Comparison of ENCODE assay signal across 1 cellular context in the genomic region with DNA sequence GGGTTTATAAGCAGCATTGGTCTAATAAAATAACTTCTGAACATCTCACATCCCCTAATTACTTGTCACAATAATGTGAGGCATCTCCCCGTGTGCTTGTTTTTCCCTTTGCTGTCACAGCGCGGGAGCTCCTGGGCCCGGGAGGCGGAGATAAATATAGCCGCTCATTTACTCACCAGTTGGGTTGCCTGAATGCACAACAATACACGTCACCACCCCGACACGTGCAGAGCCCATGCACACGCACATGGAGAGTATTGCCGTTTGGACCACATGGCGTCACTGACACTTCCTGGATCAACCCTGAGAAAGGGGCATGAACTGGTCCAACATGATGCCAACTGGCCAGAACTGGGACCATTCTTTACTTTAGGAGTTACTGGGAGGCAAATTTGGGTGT.
TF ChIP-seq lines count a peak whose summit lies in the region.

No MANE protein-coding gene starts in this region.

TF ChIP-seq in A549, 52 proteins besides CTCF, POLR2A, EP300 and RAD21 (continued from another document):
- TF ChIP-seq, protein P1, sequence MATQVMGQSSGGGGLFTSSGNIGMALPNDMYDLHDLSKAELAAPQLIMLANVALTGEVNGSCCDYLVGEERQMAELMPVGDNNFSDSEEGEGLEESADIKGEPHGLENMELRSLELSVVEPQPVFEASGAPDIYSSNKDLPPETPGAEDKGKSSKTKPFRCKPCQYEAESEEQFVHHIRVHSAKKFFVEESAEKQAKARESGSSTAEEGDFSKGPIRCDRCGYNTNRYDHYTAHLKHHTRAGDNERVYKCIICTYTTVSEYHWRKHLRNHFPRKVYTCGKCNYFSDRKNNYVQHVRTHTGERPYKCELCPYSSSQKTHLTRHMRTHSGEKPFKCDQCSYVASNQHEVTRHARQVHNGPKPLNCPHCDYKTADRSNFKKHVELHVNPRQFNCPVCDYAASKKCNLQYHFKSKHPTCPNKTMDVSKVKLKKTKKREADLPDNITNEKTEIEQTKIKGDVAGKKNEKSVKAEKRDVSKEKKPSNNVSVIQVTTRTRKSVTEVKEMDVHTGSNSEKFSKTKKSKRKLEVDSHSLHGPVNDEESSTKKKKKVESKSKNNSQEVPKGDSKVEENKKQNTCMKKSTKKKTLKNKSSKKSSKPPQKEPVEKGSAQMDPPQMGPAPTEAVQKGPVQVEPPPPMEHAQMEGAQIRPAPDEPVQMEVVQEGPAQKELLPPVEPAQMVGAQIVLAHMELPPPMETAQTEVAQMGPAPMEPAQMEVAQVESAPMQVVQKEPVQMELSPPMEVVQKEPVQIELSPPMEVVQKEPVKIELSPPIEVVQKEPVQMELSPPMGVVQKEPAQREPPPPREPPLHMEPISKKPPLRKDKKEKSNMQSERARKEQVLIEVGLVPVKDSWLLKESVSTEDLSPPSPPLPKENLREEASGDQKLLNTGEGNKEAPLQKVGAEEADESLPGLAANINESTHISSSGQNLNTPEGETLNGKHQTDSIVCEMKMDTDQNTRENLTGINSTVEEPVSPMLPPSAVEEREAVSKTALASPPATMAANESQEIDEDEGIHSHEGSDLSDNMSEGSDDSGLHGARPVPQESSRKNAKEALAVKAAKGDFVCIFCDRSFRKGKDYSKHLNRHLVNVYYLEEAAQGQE (IDR thresholded peaks at IDR 0.05): no peak
- TF ChIP-seq RNF2 (IDR thresholded peaks at IDR 0.05; ENCODE audit: borderline replicate concordance, low read depth): no peak
- TF ChIP-seq, protein P2, sequence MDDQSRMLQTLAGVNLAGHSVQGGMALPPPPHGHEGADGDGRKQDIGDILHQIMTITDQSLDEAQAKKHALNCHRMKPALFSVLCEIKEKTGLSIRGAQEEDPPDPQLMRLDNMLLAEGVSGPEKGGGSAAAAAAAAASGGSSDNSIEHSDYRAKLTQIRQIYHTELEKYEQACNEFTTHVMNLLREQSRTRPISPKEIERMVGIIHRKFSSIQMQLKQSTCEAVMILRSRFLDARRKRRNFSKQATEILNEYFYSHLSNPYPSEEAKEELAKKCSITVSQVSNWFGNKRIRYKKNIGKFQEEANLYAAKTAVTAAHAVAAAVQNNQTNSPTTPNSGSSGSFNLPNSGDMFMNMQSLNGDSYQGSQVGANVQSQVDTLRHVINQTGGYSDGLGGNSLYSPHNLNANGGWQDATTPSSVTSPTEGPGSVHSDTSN (IDR thresholded peaks at IDR 0.05): no peak
- no peak for TF ChIP-seq USF2 (IDR thresholded peaks at IDR 0.05)
- TF ChIP-seq SMC3 (IDR thresholded peaks at IDR 0.05): no peak
- no peak for TF ChIP-seq CEBPB (IDR thresholded peaks at IDR 0.05)
- no peak for TF ChIP-seq ESRRA (IDR thresholded peaks at IDR 0.05; ENCODE audit: borderline replicate concordance, low read length)
- TF ChIP-seq TFCP2L1 (CRISPR knock-in tag; IDR thresholded peaks at IDR 0.05): no peak
- no peak for TF ChIP-seq ZC3H11A (IDR thresholded peaks at IDR 0.05)
- no peak for TF ChIP-seq RCOR1 (IDR thresholded peaks at IDR 0.05; ENCODE audit: low read depth, low read length)
- TF ChIP-seq GATA3 (IDR thresholded peaks at IDR 0.05; ENCODE audit: borderline replicate concordance): no peak
TF ChIP-seq in A549: peak in this region for 0.
